ENCODE assay signal across 1 cellular context in genomic region chr2:215611609-215612386, GRCh38.
TF ChIP-seq lines count a peak whose summit lies in the region.

No MANE protein-coding gene starts in this region.

TF ChIP-seq in H1, 55 proteins besides CTCF, POLR2A, EP300 and RAD21:
- TF ChIP-seq SAP30 (IDR thresholded peaks at IDR 0.05; ENCODE audit: insufficient read depth, insufficient replicate concordance, low read length) (no peak), FOSL1 (IDR thresholded peaks at IDR 0.05; ENCODE audit: insufficient read depth, low read depth, low read length) (no peak), RFX5 (IDR thresholded peaks at IDR 0.05; ENCODE audit: borderline replicate concordance, low read depth, low read length) (no peak), SP2 (IDR thresholded peaks at IDR 0.05; ENCODE audit: low read length) (no peak), TAF7 (optimal IDR thresholded peaks at IDR 0.05; ENCODE audit: borderline replicate concordance, low read depth, low read length) (no peak), CHD1 (IDR thresholded peaks at IDR 0.05; ENCODE audit: low read depth, low read length) (no peak), ASH2L (IDR thresholded peaks at IDR 0.05; ENCODE audit: low read length) (no peak), CEBPB (IDR thresholded peaks at IDR 0.05; ENCODE audit: low read depth, low read length) (no peak), MAFK (IDR thresholded peaks at IDR 0.05; ENCODE audit: low read depth, low read length) (no peak), TBP (IDR thresholded peaks at IDR 0.05; ENCODE audit: low read depth, low read length) (no peak), TEAD4 (IDR thresholded peaks at IDR 0.05; ENCODE audit: low read depth, low read length) (no peak), KDM4A (IDR thresholded peaks at IDR 0.05; ENCODE audit: low read depth, low read length, severe bottlenecking) (no peak), CTBP2 (IDR thresholded peaks at IDR 0.05; ENCODE audit: borderline replicate concordance, insufficient read depth, insufficient read length, low read length) (no peak), TAF1 (IDR thresholded peaks at IDR 0.05; ENCODE audit: low read depth, low read length) (no peak), EZH2 (IDR thresholded peaks at IDR 0.05; ENCODE audit: low read depth, low read length, severe bottlenecking) (no peak), HDAC2 (IDR thresholded peaks at IDR 0.05; ENCODE audit: borderline replicate concordance in 1 of 2, low read depth in 2 of 2, low read length in 2 of 2) (no peak), CREB1 (IDR thresholded peaks at IDR 0.05) (no peak)
- TF ChIP-seq, protein P1, sequence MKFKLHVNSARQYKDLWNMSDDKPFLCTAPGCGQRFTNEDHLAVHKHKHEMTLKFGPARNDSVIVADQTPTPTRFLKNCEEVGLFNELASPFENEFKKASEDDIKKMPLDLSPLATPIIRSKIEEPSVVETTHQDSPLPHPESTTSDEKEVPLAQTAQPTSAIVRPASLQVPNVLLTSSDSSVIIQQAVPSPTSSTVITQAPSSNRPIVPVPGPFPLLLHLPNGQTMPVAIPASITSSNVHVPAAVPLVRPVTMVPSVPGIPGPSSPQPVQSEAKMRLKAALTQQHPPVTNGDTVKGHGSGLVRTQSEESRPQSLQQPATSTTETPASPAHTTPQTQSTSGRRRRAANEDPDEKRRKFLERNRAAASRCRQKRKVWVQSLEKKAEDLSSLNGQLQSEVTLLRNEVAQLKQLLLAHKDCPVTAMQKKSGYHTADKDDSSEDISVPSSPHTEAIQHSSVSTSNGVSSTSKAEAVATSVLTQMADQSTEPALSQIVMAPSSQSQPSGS (IDR thresholded peaks at IDR 0.05; ENCODE audit: low read length), result no peak
TF ChIP-seq in H1: peak in this region for 0.
